ENCODE assay signal across 8 cellular contexts in the genomic region with DNA sequence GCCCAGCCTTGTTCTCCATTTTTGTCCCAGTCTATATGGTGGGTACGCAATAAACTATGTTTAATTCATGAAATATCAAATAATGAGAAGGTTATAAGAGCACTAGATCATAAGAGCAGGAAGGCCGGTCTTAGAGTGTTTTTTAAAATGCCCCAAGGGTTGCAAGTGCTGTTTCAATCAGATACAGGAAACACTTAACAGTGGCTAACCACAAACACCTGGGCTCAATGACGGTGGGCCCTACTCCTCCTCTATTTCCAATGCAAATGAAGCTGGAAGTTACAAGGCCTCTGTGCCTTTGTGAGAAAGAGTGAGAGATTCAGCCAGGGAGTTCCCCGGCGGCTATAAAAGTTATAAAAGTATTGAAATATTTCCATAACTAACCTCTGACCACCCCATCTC.
DNase-seq lines count a peak whose midpoint lies in the region; ATAC-seq lines count a peak whose summit lies in the region.

No MANE protein-coding gene starts in this region.

- no peak overlapping the region for H3K27ac ChIP-seq in caudate nucleus (ENCODE audit: low read depth, low read length)

- intact Hi-C loops in head of caudate nucleus (cut with DNase I): no loop called here

- ATAC-seq in GM18499 (IDR thresholded peaks at IDR 0.05; ENCODE audit: insufficient read depth, unreplicated experiment): peak; percentile 97
- ATAC-seq in HG02588 (IDR thresholded peaks at IDR 0.05; ENCODE audit: unreplicated experiment): peak; percentile 98

- DNase-seq in NCI-H2107 (lab: John Stamatoyannopoulos, UW) (peak; percentile 72), activated T-helper 1 cell treated with Interleukin-2 at 50 U/mL for 16 hours (ENCODE audit: low read depth) (peak; percentile 20), head of caudate nucleus (no peak), NCI-H1694 treated with DMSO at 0.1 percent for 48 hours (lab: John Stamatoyannopoulos, UW) (no peak), caudate nucleus (lab: John Stamatoyannopoulos, UW) (no peak)
- peak; percentile 57 to 59 for DNase-seq in stimulated activated CD4-positive, alpha-beta T cell treated with anti-CD3 and anti-CD28 coated beads, Interleukin-15, amount 100 ng/mL, for 48 hours (ENCODE audit: low read depth in 2 of 2)

Comparison
In these comparisons a context has a peak if more than half of its experiments do, and no peak if none do; other contexts are left out.
1. DNase-seq: peak in NCI-H2107 (single experiment), activated T-helper 1 cell treated with Interleukin-2 at 50 U/mL for 16 hours (single experiment) and stimulated activated CD4-positive, alpha-beta T cell treated with anti-CD3 and anti-CD28 coated beads, Interleukin-15, amount 100 ng/mL, for 48 hours (2 of 2); none in head of caudate nucleus (0 of 42), NCI-H1694 treated with DMSO at 0.1 percent for 48 hours (single experiment) and caudate nucleus (0 of 61).